ENCODE assay signal across 27 cellular contexts in genomic region chrX:101176439-101176838, GRCh38. TPM values are rescaled to one million over a fixed set of nuclear protein-coding genes. Genes with fewer than 3 reads are reported as not detected.
"Had no signal": no experiment of that assay in that cellular context is flagged by ENCODE, and none has a peak within 500 bp of the region (broad histone marks: within the 10 kb centered on the region; RNA-seq: fewer than 3 reads in every experiment).

No MANE protein-coding gene starts in this region.

- H3K9me3 ChIP-seq: esophagus muscularis mucosa, left lung, prostate gland, testis, tibial artery had no signal

- H2AFZ ChIP-seq: neural progenitor cell had no signal

- H3K27ac Mint-ChIP-seq: dendritic cell treated with granulocyte-macrophage colony-stimulating factor and Interleukin-4, amounts not matched to agents 40 ng/mL and 50 ng/mL, for 4 days; endodermal cell; naive thymus-derived CD4-positive, alpha-beta T cell; nephron; neural progenitor cell; stimulated activated memory B cell treated with anti-CD40 and anti-IgM and Interleukin-4, amounts not matched to agents 10 μg/mL and 1 μg/mL and 100 μg/mL, for 72 hours; type B pancreatic cell had no signal

- H3K4me1 Mint-ChIP-seq: endodermal cell; naive thymus-derived CD4-positive, alpha-beta T cell; neural progenitor cell; stimulated activated memory B cell treated with anti-CD40 and anti-IgM and Interleukin-4, amounts not matched to agents 10 μg/mL and 1 μg/mL and 100 μg/mL, for 72 hours had no signal

- H3K4me3 Mint-ChIP-seq: dendritic cell treated with granulocyte-macrophage colony-stimulating factor and Interleukin-4, amounts not matched to agents 40 ng/mL and 50 ng/mL, for 4 days; endodermal cell; naive thymus-derived CD4-positive, alpha-beta T cell; nephron; neural progenitor cell; stimulated activated memory B cell treated with anti-CD40 and anti-IgM and Interleukin-4, amounts not matched to agents 10 μg/mL and 1 μg/mL and 100 μg/mL, for 72 hours; type B pancreatic cell had no signal

- H3K9me3 Mint-ChIP-seq: dendritic cell treated with granulocyte-macrophage colony-stimulating factor and Interleukin-4, amounts not matched to agents 40 ng/mL and 50 ng/mL, for 4 days; stimulated activated memory B cell treated with anti-CD40 and anti-IgM and Interleukin-4, amounts not matched to agents 10 μg/mL and 1 μg/mL and 100 μg/mL, for 72 hours; type B pancreatic cell had no signal

- H3K27me3 ChIP-seq: esophagus muscularis mucosa, heart right ventricle, left lung, neural progenitor cell, right atrium auricular region, testis, tibial artery had no signal

- H3K9ac ChIP-seq: neural progenitor cell had no signal

- H3K27ac ChIP-seq: esophagus muscularis mucosa, heart right ventricle, left lung, neural progenitor cell, prostate gland, right atrium auricular region, testis, tibial artery had no signal

- H3K27me3 Mint-ChIP-seq: dendritic cell treated with granulocyte-macrophage colony-stimulating factor and Interleukin-4, amounts not matched to agents 40 ng/mL and 50 ng/mL, for 4 days; naive thymus-derived CD4-positive, alpha-beta T cell; stimulated activated memory B cell treated with anti-CD40 and anti-IgM and Interleukin-4, amounts not matched to agents 10 μg/mL and 1 μg/mL and 100 μg/mL, for 72 hours; type B pancreatic cell had no signal

- ATAC-seq: heart right ventricle; left cardiac atrium; left lung; naive thymus-derived CD4-positive, alpha-beta T cell; sciatic nerve; stimulated activated memory B cell treated with anti-CD40 and anti-IgM and Interleukin-4, amounts not matched to agents 10 μg/mL and 1 μg/mL and 100 μg/mL, for 72 hours; stimulated activated naive CD8-positive, alpha-beta T cell treated with anti-CD3 and anti-CD28 coated beads, Interleukin-15, Interleukin-2, amounts not matched to agents 100 U/mL and 50 U/mL, for 24 hours had no signal

- H3K36me3 ChIP-seq: esophagus muscularis mucosa, heart right ventricle, left lung, neural progenitor cell, prostate gland, right atrium auricular region, tibial artery had no signal

- H3K4me1 ChIP-seq: esophagus muscularis mucosa, heart right ventricle, left lung, neural progenitor cell, prostate gland, right atrium auricular region, testis, tibial artery had no signal

- DNase-seq: effector CD8-positive, alpha-beta T cell; endodermal cell; foreskin melanocyte; glutamatergic neuron; heart right ventricle; hippocampal formation; left cardiac atrium; left lung; mesendoderm; midbrain; naive thymus-derived CD4-positive, alpha-beta T cell; stimulated activated CD4-positive, alpha-beta T cell treated with anti-CD3 and anti-CD28 coated beads, Interleukin-4, amount 100 ng/mL, for 4 hours; stimulated activated naive CD8-positive, alpha-beta T cell treated with anti-CD3 and anti-CD28 coated beads, Interleukin-15, Interleukin-2, amounts not matched to agents 100 U/mL and 50 U/mL, for 24 hours; substantia nigra; testis; tibial artery had no signal

- H3K4me3 ChIP-seq: esophagus muscularis mucosa, heart right ventricle, left lung, neural progenitor cell, prostate gland, right atrium auricular region, testis, tibial artery had no signal

- H3K4me2 ChIP-seq: neural progenitor cell had no signal

- FAIRE-seq: islet of Langerhans had no signal

- H3K36me3 Mint-ChIP-seq: naive thymus-derived CD4-positive, alpha-beta T cell; neural progenitor cell; stimulated activated memory B cell treated with anti-CD40 and anti-IgM and Interleukin-4, amounts not matched to agents 10 μg/mL and 1 μg/mL and 100 μg/mL, for 72 hours; type B pancreatic cell had no signal

RNA-seq across cellular contexts. Expression of gene DRP2, which starts 43.1 kb away (rescaled TPM):
- total RNA-seq: lung microvascular endothelial cell had no signal
- polyA plus RNA-seq: naive thymus-derived CD4-positive, alpha-beta T cell had no signal
